ENCODE assay signal across 8 cellular contexts in genomic region chr2:156320491-156320896, GRCh38. TPM values are rescaled to one million over a fixed set of nuclear protein-coding genes. Genes with fewer than 3 reads are reported as not detected.
DNase-seq lines count a peak whose midpoint lies in the region; ATAC-seq lines count a peak whose summit lies in the region.

No MANE protein-coding gene starts in this region.

- peak overlapping the region; percentile 20 for H3K27ac ChIP-seq in skeletal muscle tissue (ENCODE audit: low read depth, low read length)
- no peak overlapping the region for H3K27ac ChIP-seq in SJCRH30

- H3K4me3 ChIP-seq in iPS-15b (ENCODE audit: low read depth, low read length) (peak overlapping the region; percentile 67), skeletal muscle tissue (ENCODE audit: low read length in 3 of 3) (peak overlapping the region; percentile 67 to 77 (median 69)), SJCRH30 (no peak overlapping the region)

- no peak for ATAC-seq in HG02885 (IDR thresholded peaks at IDR 0.05; ENCODE audit: poor library complexity, unreplicated experiment)

- peaks cover 81% of the 10 kb centered on the region for H3K27me3 ChIP-seq in iPS-15b (ENCODE audit: control insufficient read depth, insufficient read depth, low read length)
- H3K27me3 ChIP-seq in skeletal muscle tissue (ENCODE audit: control insufficient read depth in 3 of 3, insufficient read depth in 3 of 3, low read length in 3 of 3): peaks cover 11 to 39% (median 35%) of the 10 kb centered on the region in 3 donors
- H3K27me3 ChIP-seq in SJCRH30: no peaks in the 10 kb centered on the region

- H3K4me1 ChIP-seq in iPS-15b (ENCODE audit: control insufficient read depth, insufficient read depth, low read length) (peaks cover 6% of the 10 kb centered on the region), skeletal muscle tissue (ENCODE audit: control insufficient read depth in 3 of 3, insufficient read depth in 3 of 3, low read length in 3 of 3) (peaks cover 24 to 26% (median 25%) of the 10 kb centered on the region in 3 donors), SJCRH30 (no peaks in the 10 kb centered on the region; the same call in 1 of the 2 replicates)

- H3K9ac ChIP-seq in iPS-15b (ENCODE audit: low read depth, low read length) (no peak overlapping the region), skeletal muscle tissue (ENCODE audit: low read depth in 1 of 3, low read length in 3 of 3) (peak overlapping the region in 2 of 3 donors; percentile 24 to 51)

- no peaks in the 10 kb centered on the region for H3K36me3 ChIP-seq in iPS-15b (ENCODE audit: control insufficient read depth, insufficient read depth, low read length)
- H3K36me3 ChIP-seq in skeletal muscle tissue (ENCODE audit: control insufficient read depth in 3 of 3, insufficient read depth in 3 of 3, low read length in 3 of 3): peaks cover 1 to 3% (median 1%) of the 10 kb centered on the region in 3 donors
- H3K36me3 ChIP-seq in SJCRH30: no peaks in the 10 kb centered on the region

- H3K9me3 ChIP-seq in iPS-15b (ENCODE audit: control insufficient read depth, insufficient read depth, low read length) (no peaks in the 10 kb centered on the region), skeletal muscle tissue (ENCODE audit: control insufficient read depth in 3 of 3, low read length in 3 of 3) (no peaks in the 10 kb centered on the region), SJCRH30 (replicated peaks) (no peaks in the 10 kb centered on the region)

- DNase-seq in GM04504 (ENCODE audit: low read depth) (peak; percentile 6), amniotic epithelial cell (ENCODE audit: low read depth) (peak; percentile 27), NCI-H774 (lab: John Stamatoyannopoulos, UW) (no peak), SJCRH30 (no peak)
- DNase-seq in central memory CD4-positive, alpha-beta T cell: no peak

RNA-seq across cellular contexts. Expression of gene NR4A2, which starts 12.0 kb away (rescaled TPM):
- total RNA-seq in skeletal muscle tissue: 0.52 TPM
- total RNA-seq in SJCRH30 (2014; rRNA removed; shearing (Covaris generic)): 0.46 and 0.51 TPM in 2 replicates

Comparison
In these comparisons a context has a peak if more than half of its experiments do, and no peak if none do; other contexts are left out.
1. DNase-seq: peak in GM04504 (single experiment) and amniotic epithelial cell (single experiment); none in central memory CD4-positive, alpha-beta T cell (single experiment), NCI-H774 (single experiment) and SJCRH30 (0 of 2).